Comparison of ENCODE assay signal across 13 cellular contexts in the genomic region with DNA sequence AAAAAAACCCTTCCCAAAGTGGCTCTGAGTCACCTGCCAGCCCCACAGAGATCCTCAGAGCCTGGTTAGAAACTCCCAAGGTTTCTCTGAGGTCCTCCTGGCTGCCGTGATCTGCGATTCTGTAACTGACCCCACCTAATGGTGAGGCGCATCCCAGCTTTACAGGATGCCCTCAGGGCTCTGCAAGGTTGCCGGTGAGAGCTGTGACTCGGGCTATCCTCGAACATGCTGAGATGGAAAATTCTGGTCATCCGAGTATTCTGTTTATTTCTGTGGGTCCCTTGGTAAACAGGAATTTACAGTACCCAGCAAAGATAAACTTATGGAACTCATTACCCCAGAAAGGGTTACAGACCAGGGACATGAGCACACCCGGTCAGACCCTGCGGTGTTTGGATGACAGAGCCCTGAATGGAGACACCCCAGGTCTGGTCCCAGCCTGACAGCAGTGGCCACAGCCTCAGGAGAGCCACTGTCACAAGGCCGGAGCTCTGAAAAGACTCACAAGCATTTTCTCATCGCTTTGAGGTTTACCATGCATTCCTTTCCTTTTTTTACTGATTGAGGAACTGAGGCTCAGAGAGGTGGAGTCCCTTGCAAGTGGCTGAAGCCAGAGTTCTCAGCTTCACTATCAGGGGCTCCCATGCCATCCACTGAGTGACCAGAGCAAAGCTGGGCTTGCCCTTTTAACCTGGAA. TPM values are rescaled to one million over a fixed set of nuclear protein-coding genes. Genes with fewer than 3 reads are reported as not detected.
A peak's percentile ranks its signal among the peaks of the same experiment; 100 is the strongest.
DNase-seq lines count a peak whose midpoint lies in the region; ATAC-seq and TF ChIP-seq lines count a peak whose summit lies in the region.
"Had no signal": no experiment of that assay in that cellular context is flagged by ENCODE, and none has a peak within 500 bp of the region (broad histone marks: within the 10 kb centered on the region; RNA-seq: fewer than 3 reads in every experiment).

No MANE protein-coding gene starts in this region.

- peaks cover 13% of the 10 kb centered on the region for H3K4me1 ChIP-seq in IMR-90 (ENCODE audit: control insufficient read depth, insufficient read depth, low read length)
- H3K4me1 ChIP-seq in naive thymus-derived CD4-positive, alpha-beta T cell (ENCODE audit: control insufficient read depth in 2 of 2, insufficient read depth in 2 of 2, low read length in 2 of 2) = peaks cover 34 to 35% of the 10 kb centered on the region in 2 donors
- H3K4me1 ChIP-seq in spleen = peaks cover 8 to 98% (median 56%) of the 10 kb centered on the region in 6 donors
- H3K4me1 ChIP-seq: tibial nerve had no signal

- H3K18ac ChIP-seq in IMR-90 (ENCODE audit: low read depth, low read length) = peak overlapping the region; percentile 26

- H3K4me3 ChIP-seq in IMR-90 (ENCODE audit: insufficient read depth, low read depth, low read length) (no peak overlapping the region), spleen (no peak overlapping the region)
- H3K4me3 ChIP-seq in naive thymus-derived CD4-positive, alpha-beta T cell (ENCODE audit: low read length) = no peak overlapping the region
- H3K4me3 ChIP-seq: tibial nerve had no signal

- peak; percentile 66 for DNase-seq in EL
- no peak for DNase-seq in IMR-90
- DNase-seq in naive thymus-derived CD4-positive, alpha-beta T cell = no peak
- no peak for DNase-seq in stimulated activated naive CD4-positive, alpha-beta T cell (lab: John Stamatoyannopoulos, UW)
- DNase-seq in spleen = no peak
- DNase-seq in DMS79 (lab: John Stamatoyannopoulos, UW) = no peak
- DNase-seq: dermis blood vessel endothelial cell, hypothalamus, NCI-H1417 treated with DMSO at 0.1 percent for 48 hours, nephron progenitor cell, Right ventricle myocardium superior had no signal

- TF ChIP-seq CTCF in IMR-90 (conservative IDR thresholded peaks at IDR 0.05; ENCODE audit: low read depth, low read length) = no peak
- TF ChIP-seq CTCF in spleen (IDR thresholded peaks at IDR 0.05 in 8 of 11, conservative IDR thresholded peaks at IDR 0.05 in 3 of 11) = no peak

- peak overlapping the region; percentile 58 for H4K91ac ChIP-seq in IMR-90 (ENCODE audit: insufficient read depth, low read depth, low read length)

- peak overlapping the region; percentile 79 for H2AK9ac ChIP-seq in IMR-90 (replicated peaks; ENCODE audit: low read depth, low read length, poor library complexity)

- H2BK15ac ChIP-seq in IMR-90 (ENCODE audit: low read depth, low read length) = peak overlapping the region; percentile 12; the same call in 2 of the 3 replicates

- no peak overlapping the region for H3K27ac Mint-ChIP-seq in activated T-helper 17 cell treated with anti-CD3 and anti-CD28 coated beads, Interleukin-2, amount 50 U/mL, for 72 hours
- H3K27ac Mint-ChIP-seq in naive thymus-derived CD4-positive, alpha-beta T cell = peak overlapping the region in 6 of 9 donors; percentile 27 to 97 (median 38)
- H3K27ac Mint-ChIP-seq: nephron progenitor cell had no signal

- ATAC-seq in IMR-90 (ENCODE audit: low read depth) = peak; percentile 53
- peak; percentile 14 for ATAC-seq in activated T-helper 17 cell treated with anti-CD3 and anti-CD28 coated beads, Interleukin-2, amount 50 U/mL, for 72 hours (replicated peaks)
- no peak for ATAC-seq in naive thymus-derived CD4-positive, alpha-beta T cell

- H4K5ac ChIP-seq in IMR-90 (ENCODE audit: low read depth, low read length) = peak overlapping the region; percentile 25

- H3K14ac ChIP-seq in IMR-90 (replicated peaks; ENCODE audit: low read depth, low read length) = peak overlapping the region; percentile 37; the same call in 1 of the 2 replicates

- peak overlapping the region in 1 of 2 experiments; percentile 54; a peak in 2 of 4 replicates for H4K8ac ChIP-seq in IMR-90 (ENCODE audit: low read depth in 2 of 2, low read length in 2 of 2)

- H3K9me3 ChIP-seq in IMR-90 (ENCODE audit: control insufficient read depth, insufficient read depth, low read length) (peaks cover 7% of the 10 kb centered on the region), spleen (no peaks in the 10 kb centered on the region)
- no peaks in the 10 kb centered on the region for H3K9me3 ChIP-seq in naive thymus-derived CD4-positive, alpha-beta T cell (ENCODE audit: control insufficient read depth in 2 of 3, low read length in 3 of 3)
- H3K9me3 ChIP-seq: tibial nerve had no signal

- no peak for TF ChIP-seq RAD21 in IMR-90 (IDR thresholded peaks at IDR 0.05; ENCODE audit: low read length)

- H2AFZ ChIP-seq in IMR-90 (replicated peaks; ENCODE audit: low read length, poor library complexity) = peak overlapping the region; percentile 28

- peak overlapping the region; percentile 88 for H2BK20ac ChIP-seq in IMR-90 (ENCODE audit: low read depth, low read length)

- no peak overlapping the region for H3K23ac ChIP-seq in IMR-90 (ENCODE audit: low read depth, low read length)

- 10% methylated on average over 2 of the region's 11 CpGs; no CpG with 5 or more reads in 1 of the 2 experiments for WGBS in IMR-90 (ENCODE audit: extremely low coverage in 2 of 2, insufficient read length in 1 of 2), 2 experiments
- 61 to 78% (median 66%) methylated on average over 11 of the region's 11 CpGs for WGBS in spleen, 5 donors

- dilution Hi-C loops in IMR-90 (cut with HindIII; ENCODE audit: low sequenced_read_pairs, unreplicated experiment) = no loop called here

- H2AK5ac ChIP-seq in IMR-90 (ENCODE audit: low read depth, low read length) = peak overlapping the region; percentile 55; the same call in 1 of the 2 replicates

- H3K4me3 Mint-ChIP-seq in activated T-helper 17 cell treated with anti-CD3 and anti-CD28 coated beads, Interleukin-2, amount 50 U/mL, for 72 hours = no peak overlapping the region
- no peak overlapping the region for H3K4me3 Mint-ChIP-seq in naive thymus-derived CD4-positive, alpha-beta T cell
- H3K4me3 Mint-ChIP-seq: nephron progenitor cell had no signal

- intact Hi-C loops in IMR-90 (cut with micrococcal nuclease) = no loop called here
- intact Hi-C loops in naive thymus-derived CD4-positive, alpha-beta T cell (cut with micrococcal nuclease) = loop anchor here in 1 of 2 donors (10.0 kb wide), 1 partner anchor 50 kb away; no protein-coding TSS in a partner anchor
- intact Hi-C loops in spleen (cut with DNase I; ENCODE audit: low total_unique reads) = no loop called here

- H3K4ac ChIP-seq in IMR-90 (ENCODE audit: low read depth, low read length) = peak overlapping the region; percentile 84

- no peaks in the 10 kb centered on the region for H4K20me1 ChIP-seq in IMR-90 (ENCODE audit: insufficient read depth, low read length)

- H3K36me3 Mint-ChIP-seq in activated T-helper 17 cell treated with anti-CD3 and anti-CD28 coated beads, Interleukin-2, amount 50 U/mL, for 72 hours (ENCODE audit: low read depth) = no peaks in the 10 kb centered on the region
- H3K36me3 Mint-ChIP-seq in naive thymus-derived CD4-positive, alpha-beta T cell = peaks cover 0 to 5% (median 0%) of the 10 kb centered on the region in 5 donors

- H3K9ac ChIP-seq in IMR-90 (ENCODE audit: low read depth, low read length) = no peak overlapping the region

- in situ Hi-C loops in IMR-90 (cut with MboI; ENCODE audit: low sequenced_read_pairs) = no loop called here

- TF ChIP-seq POLR2A in IMR-90 (IDR thresholded peaks at IDR 0.05; ENCODE audit: low read depth, low read length) (no peak), spleen (IDR thresholded peaks at IDR 0.05) (no peak)

- H3K4me1 Mint-ChIP-seq in activated T-helper 17 cell treated with anti-CD3 and anti-CD28 coated beads, Interleukin-2, amount 50 U/mL, for 72 hours = peaks cover 52% of the 10 kb centered on the region
- peaks cover 50 to 92% (median 70%) of the 10 kb centered on the region in 7 donors for H3K4me1 Mint-ChIP-seq in naive thymus-derived CD4-positive, alpha-beta T cell

- H2BK5ac ChIP-seq in IMR-90 (ENCODE audit: low read depth, low read length, poor library complexity, severe bottlenecking) = peak overlapping the region; percentile 31

- H3K4me2 ChIP-seq in IMR-90 (ENCODE audit: low read depth, low read length) = no peak overlapping the region

- no peaks in the 10 kb centered on the region for H3K27me3 Mint-ChIP-seq in activated T-helper 17 cell treated with anti-CD3 and anti-CD28 coated beads, Interleukin-2, amount 50 U/mL, for 72 hours
- no peaks in the 10 kb centered on the region for H3K27me3 Mint-ChIP-seq in naive thymus-derived CD4-positive, alpha-beta T cell

- CTCF ChIA-PET in IMR-90 (lab: Yijun Ruan, JAX) = no interaction called here
- CTCF ChIA-PET in naive thymus-derived CD4-positive, alpha-beta T cell (lab: Charles Lee) = interaction anchor here (0.6 kb wide), 1 partner anchor 177 kb away, joined by 3 read pairs; no protein-coding TSS in a partner anchor

- no TSS peak for BruUV-seq in IMR-90 (replicated peaks; lab: Mats Ljungman, UMichigan)

- H3K56ac ChIP-seq in IMR-90 (ENCODE audit: extremely low read depth, insufficient read depth, low read length) = peak overlapping the region; percentile 13; the same call in 1 of the 2 replicates

- H3K27ac ChIP-seq in IMR-90 (ENCODE audit: insufficient read depth, low read length) = peak overlapping the region; percentile 48
- H3K27ac ChIP-seq in naive thymus-derived CD4-positive, alpha-beta T cell (ENCODE audit: low read depth, low read length) = no peak overlapping the region
- H3K27ac ChIP-seq in spleen = peak overlapping the region in 1 of 8 donors; percentile 10
- H3K27ac ChIP-seq: tibial nerve had no signal

- 0 out of 2 replicates have a peak, but pooled peaks cover 4% of the 10 kb centered on the region for H3K9me1 ChIP-seq in IMR-90 (ENCODE audit: insufficient read depth, low read length)

- H3K27me3 ChIP-seq in IMR-90 (ENCODE audit: control insufficient read depth, insufficient read depth, low read length) (no peaks in the 10 kb centered on the region), spleen (replicated peaks in 1 of 7) (no peaks in the 10 kb centered on the region)
- H3K27me3 ChIP-seq in naive thymus-derived CD4-positive, alpha-beta T cell (ENCODE audit: control insufficient read depth in 2 of 2, insufficient read depth in 2 of 2, low read length in 2 of 2) = no peaks in the 10 kb centered on the region
- H3K27me3 ChIP-seq: tibial nerve had no signal

- no peaks in the 10 kb centered on the region for H3K36me3 ChIP-seq in IMR-90 (ENCODE audit: control insufficient read depth, insufficient read depth, low read length)
- H3K36me3 ChIP-seq in naive thymus-derived CD4-positive, alpha-beta T cell (ENCODE audit: control insufficient read depth in 2 of 3, insufficient read depth in 3 of 3, low read length in 3 of 3) = no peaks in the 10 kb centered on the region
- H3K36me3 ChIP-seq in spleen = no peaks in the 10 kb centered on the region
- H3K36me3 ChIP-seq: tibial nerve had no signal

- H3K9me3 Mint-ChIP-seq in activated T-helper 17 cell treated with anti-CD3 and anti-CD28 coated beads, Interleukin-2, amount 50 U/mL, for 72 hours = no peaks in the 10 kb centered on the region
- peaks cover 0 to 4% (median 0%) of the 10 kb centered on the region in 11 donors for H3K9me3 Mint-ChIP-seq in naive thymus-derived CD4-positive, alpha-beta T cell

- H3K79me1 ChIP-seq in IMR-90 (ENCODE audit: low read depth in 1 of 2, low read length in 2 of 2) = no peaks in the 10 kb centered on the region

- POLR2A ChIA-PET in IMR-90 (lab: Charles Lee; ENCODE audit: unreplicated experiment) = interaction anchor here (0.6 kb wide), 1 partner anchor 14 kb away, joined by 3 read pairs; no protein-coding TSS in a partner anchor
- POLR2A ChIA-PET in naive thymus-derived CD4-positive, alpha-beta T cell (lab: Charles Lee) = no interaction called here

- peak overlapping the region; percentile 87 for H2BK120ac ChIP-seq in IMR-90 (ENCODE audit: low read depth, low read length)

RNA-seq across cellular contexts. Expression of a gene that starts 22.2 kb away (rescaled TPM):
- 79.4 and 130 TPM in 2 replicates for total RNA-seq in IMR-90 (2012; rRNA removed)
- polyA plus RNA-seq in IMR-90 (2012; rRNA removed) = 203 and 214 TPM in 2 replicates
- 41.6 and 110 TPM in 2 replicates for polyA plus RNA-seq in IMR-90 (2012; cell fraction: cytosol; rRNA removed)
- polyA plus RNA-seq in IMR-90 (2012; cell fraction: nucleus; rRNA removed; ENCODE audit: low replicate concordance) = 1,609 and 2,085 TPM in 2 replicates
- 100 to 1,000 TPM; 175 to 300 TPM for total RNA-seq in activated T-helper 17 cell treated with anti-CD3 and anti-CD28 coated beads, Interleukin-2, amount 50 U/mL, for 72 hours
- total RNA-seq in naive thymus-derived CD4-positive, alpha-beta T cell = 100 to 1,000 TPM in 1 of 5 experiments, under 1 TPM in 2, not detected in 2; 0.64 to 260 (median 0.98) TPM
- not detected for polyA plus RNA-seq in naive thymus-derived CD4-positive, alpha-beta T cell
- total RNA-seq in spleen = 1 to 10 TPM in 3 of 7 donors, under 1 TPM in 2, not detected in 2; 0.32 to 3.2 (median 2.3) TPM
- under 1 TPM; 0.21 to 0.77 (median 0.24) TPM for polyA plus RNA-seq in spleen

RNA-seq across cellular contexts. Expression of a gene that starts 42.3 kb away (rescaled TPM):
- total RNA-seq in IMR-90 (2012; rRNA removed) (not detected in 2 replicates), spleen (10 to 100 TPM in 2 of 7 donors, 1 to 10 TPM in 5; 2.1 to 16.8 (median 4.5) TPM)
- polyA plus RNA-seq in IMR-90 (2012; rRNA removed) (not detected in 2 replicates), spleen (1 to 10 TPM; 1.2 to 2.1 (median 1.7) TPM)
- polyA plus RNA-seq in IMR-90 (2012; cell fraction: cytosol; rRNA removed) = 0.07 TPM in 1 of 2 replicates, not detected in the other
- 0.42 and 0.81 TPM in 2 replicates for polyA plus RNA-seq in IMR-90 (2012; cell fraction: nucleus; rRNA removed; ENCODE audit: low replicate concordance)
- 10 to 100 TPM; 41.1 to 88.6 TPM for total RNA-seq in activated T-helper 17 cell treated with anti-CD3 and anti-CD28 coated beads, Interleukin-2, amount 50 U/mL, for 72 hours
- 100 to 1,000 TPM in 1 of 5 experiments, 10 to 100 TPM in 2, 1 to 10 TPM in 1, under 1 TPM in 1; 0.49 to 158 (median 46.0) TPM for total RNA-seq in naive thymus-derived CD4-positive, alpha-beta T cell
- 1 to 10 TPM; 2.0 to 6.3 TPM for polyA plus RNA-seq in naive thymus-derived CD4-positive, alpha-beta T cell
- total RNA-seq: dermis blood vessel endothelial cell had no signal
